Comparison of ENCODE assay signal across 7 cellular contexts in the genomic region with DNA sequence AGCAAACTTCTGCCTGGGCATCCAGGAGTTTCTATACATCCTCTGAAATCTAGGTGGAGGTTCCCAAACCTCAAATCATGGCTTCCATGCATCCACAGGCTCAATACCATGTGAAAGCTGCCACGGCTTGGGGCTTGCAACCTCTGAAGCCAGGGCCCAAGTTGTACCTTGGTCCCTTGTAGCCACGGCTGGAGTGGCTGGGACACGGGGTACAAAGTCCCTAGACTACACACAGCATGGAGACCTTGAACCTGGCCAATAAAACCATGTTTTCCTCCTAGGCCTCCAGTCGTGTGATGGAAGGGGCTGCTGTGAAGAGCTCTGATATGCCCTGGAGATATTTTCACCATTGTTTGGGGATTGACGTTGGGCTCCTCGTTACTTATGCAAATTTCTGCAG. TPM values are rescaled to one million over a fixed set of nuclear protein-coding genes. Genes with fewer than 3 reads are reported as not detected.
"Had no signal": no experiment of that assay in that cellular context is flagged by ENCODE, and none has a peak within 500 bp of the region (broad histone marks: within the 10 kb centered on the region; RNA-seq: fewer than 3 reads in every experiment).

No MANE protein-coding gene starts in this region.

- H3K4me3 ChIP-seq: K562 had no signal

- FAIRE-seq: HTR-8/SVneo, K562 had no signal

- DNase-seq: IMR-90, KBM-7 had no signal

- ATAC-seq: K562 had no signal

- H3K27ac ChIP-seq: HL-60 had no signal

RNA-seq across cellular contexts. Expression of gene GALNT13, which starts 43.4 kb away (rescaled TPM):
- total RNA-seq: HT-29, IMR-90, K562 had no signal
- polyA plus RNA-seq: IgD-negative memory B cell, K562 had no signal
